Comparison of ENCODE assay signal across 22 cellular contexts in genomic region chr10:113230018-113230610, GRCh38.
"Had no signal": no experiment of that assay in that cellular context is flagged by ENCODE, and none has a peak within 500 bp of the region (broad histone marks: within the 10 kb centered on the region; RNA-seq: fewer than 3 reads in every experiment).

No MANE protein-coding gene starts in this region.

- H3K4me1 Mint-ChIP-seq: neural crest cell had no signal

- DNase-seq: activated CD4-positive, alpha-beta memory T cell treated with anti-CD3 and anti-CD28 coated beads, Interleukin-2, amount 10 ng/mL, durations not matched to agents 7 days and 5 days; activated CD4-positive, alpha-beta T cell treated with anti-CD3 and anti-CD28 coated beads, Interleukin-2, amount 10 ng/mL, durations not matched to agents 24 days and 14 days; activated effector memory CD4-positive, alpha-beta T cell treated with Interleukin-2 at 50 U/mL for 16 hours; activated naive CD4-positive, alpha-beta T cell treated with anti-CD3 and anti-CD28 coated beads for 36 hours; activated naive CD8-positive, alpha-beta T cell treated with anti-CD3 and anti-CD28 coated beads, Interleukin-2, amount 10 ng/mL, durations not matched to agents 7 days and 5 days; activated T-cell treated with anti-CD3 and anti-CD28 coated beads, Interleukin-2, amount 50 U/mL, for 72 hours; amygdala; effector memory CD4-positive, alpha-beta T cell; foreskin melanocyte; immature natural killer cell; kidney glomerular epithelial cell; mesenchymal stem cell; naive B cell; retina; stimulated activated CD4-positive, alpha-beta T cell treated with anti-CD3 and anti-CD28 coated beads, Interleukin-4, amount 100 ng/mL, for 24 hours; stimulated activated naive CD8-positive, alpha-beta T cell treated with anti-CD3 and anti-CD28 coated beads, Interleukin-15, Interleukin-2, amounts not matched to agents 100 U/mL and 50 U/mL, for 24 hours; upper lobe of right lung had no signal

- H3K27me3 ChIP-seq: hepatocyte, upper lobe of right lung had no signal

- H3K36me3 Mint-ChIP-seq: activated naive CD8-positive, alpha-beta T cell treated with anti-CD3 and anti-CD28 coated beads, Interleukin-2, amount 10 ng/mL, durations not matched to agents 7 days and 5 days; immature natural killer cell; naive B cell had no signal

- H3K4me2 ChIP-seq: hepatocyte had no signal

- H3K36me3 ChIP-seq: upper lobe of right lung had no signal

- H3K27ac Mint-ChIP-seq: activated CD4-positive, alpha-beta memory T cell treated with anti-CD3 and anti-CD28 coated beads, Interleukin-2, amount 10 ng/mL, durations not matched to agents 7 days and 5 days; activated CD4-positive, alpha-beta T cell treated with anti-CD3 and anti-CD28 coated beads, Interleukin-2, amount 10 ng/mL, durations not matched to agents 24 days and 14 days; activated naive CD4-positive, alpha-beta T cell treated with anti-CD3 and anti-CD28 coated beads for 36 hours; activated naive CD8-positive, alpha-beta T cell treated with anti-CD3 and anti-CD28 coated beads, Interleukin-2, amount 10 ng/mL, durations not matched to agents 7 days and 5 days; activated T-cell treated with anti-CD3 and anti-CD28 coated beads, Interleukin-2, amount 50 U/mL, for 72 hours; dendritic cell treated with granulocyte-macrophage colony-stimulating factor and Interleukin-4, amounts not matched to agents 40 ng/mL and 50 ng/mL, for 4 days; immature natural killer cell; naive B cell had no signal

- H3K27ac ChIP-seq: hepatocyte, upper lobe of right lung, VCaP had no signal

- H3K4me3 ChIP-seq: hepatocyte, upper lobe of right lung had no signal

- H3K9me3 Mint-ChIP-seq: activated CD4-positive, alpha-beta memory T cell treated with anti-CD3 and anti-CD28 coated beads, Interleukin-2, amount 10 ng/mL, durations not matched to agents 7 days and 5 days; activated CD4-positive, alpha-beta T cell treated with anti-CD3 and anti-CD28 coated beads, Interleukin-2, amount 10 ng/mL, durations not matched to agents 24 days and 14 days; activated naive CD4-positive, alpha-beta T cell treated with anti-CD3 and anti-CD28 coated beads for 36 hours; activated naive CD8-positive, alpha-beta T cell treated with anti-CD3 and anti-CD28 coated beads, Interleukin-2, amount 10 ng/mL, durations not matched to agents 7 days and 5 days; activated T-cell treated with anti-CD3 and anti-CD28 coated beads, Interleukin-2, amount 50 U/mL, for 72 hours; dendritic cell treated with granulocyte-macrophage colony-stimulating factor and Interleukin-4, amounts not matched to agents 40 ng/mL and 50 ng/mL, for 4 days; neural crest cell had no signal

- H3K4me1 ChIP-seq: upper lobe of right lung had no signal

- H2AFZ ChIP-seq: hepatocyte had no signal

- ATAC-seq: activated CD4-positive, CD25-positive, alpha-beta regulatory T cell treated with anti-CD3 and anti-CD28 coated beads, Interleukin-2, amount 50 U/mL, for 24 hours; activated T-cell treated with anti-CD3 and anti-CD28 coated beads, Interleukin-2, amount 50 U/mL, for 72 hours; stimulated activated naive CD8-positive, alpha-beta T cell treated with anti-CD3 and anti-CD28 coated beads, Interleukin-15, Interleukin-2, amounts not matched to agents 100 U/mL and 50 U/mL, for 24 hours; upper lobe of right lung had no signal

- H3K4me3 Mint-ChIP-seq: activated CD4-positive, alpha-beta memory T cell treated with anti-CD3 and anti-CD28 coated beads, Interleukin-2, amount 10 ng/mL, durations not matched to agents 7 days and 5 days; activated CD4-positive, alpha-beta T cell treated with anti-CD3 and anti-CD28 coated beads, Interleukin-2, amount 10 ng/mL, durations not matched to agents 24 days and 14 days; activated naive CD4-positive, alpha-beta T cell treated with anti-CD3 and anti-CD28 coated beads for 36 hours; activated naive CD8-positive, alpha-beta T cell treated with anti-CD3 and anti-CD28 coated beads, Interleukin-2, amount 10 ng/mL, durations not matched to agents 7 days and 5 days; activated T-cell treated with anti-CD3 and anti-CD28 coated beads, Interleukin-2, amount 50 U/mL, for 72 hours; dendritic cell treated with granulocyte-macrophage colony-stimulating factor and Interleukin-4, amounts not matched to agents 40 ng/mL and 50 ng/mL, for 4 days; immature natural killer cell; naive B cell; neural crest cell had no signal

- H3K9me3 ChIP-seq: upper lobe of right lung had no signal
